ENCODE assay signal across 22 cellular contexts in the genomic region with DNA sequence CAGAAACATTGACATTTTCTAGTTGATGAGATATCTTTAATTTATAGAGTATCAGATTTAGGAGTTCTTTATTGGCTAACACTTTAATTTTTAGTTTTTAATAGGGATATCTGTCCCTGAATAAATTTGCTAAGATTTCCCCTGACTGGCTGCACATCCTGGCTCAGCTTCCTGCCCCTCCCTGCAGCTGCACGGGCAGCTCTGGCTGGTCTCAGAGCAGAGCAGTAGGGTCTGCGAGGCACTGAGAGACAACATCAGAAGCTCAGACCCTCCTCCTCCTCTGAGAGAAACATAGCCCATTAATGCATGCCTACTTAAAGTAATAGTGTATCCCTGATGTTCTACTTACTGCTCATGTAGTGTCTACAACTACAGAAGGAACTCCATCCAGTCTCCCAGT.
"Had no signal": no experiment of that assay in that cellular context is flagged by ENCODE, and none has a peak within 500 bp of the region (broad histone marks: within the 10 kb centered on the region; RNA-seq: fewer than 3 reads in every experiment).

No MANE protein-coding gene starts in this region.

- H3K27me3 ChIP-seq: foreskin keratinocyte, neural progenitor cell, transverse colon had no signal

- ATAC-seq: activated CD4-positive, CD25-positive, alpha-beta regulatory T cell treated with anti-CD3 and anti-CD28 coated beads, Interleukin-2, amount 50 U/mL, for 24 hours; foreskin keratinocyte; left lobe of liver; lower lobe of right lung; mucosa of descending colon; sciatic nerve; SK-N-SH treated with all-trans-retinoic acid at 6 μM for 48 hours; stimulated activated naive B cell treated with anti-CD40 and anti-IgM and Interleukin-4, amounts not matched to agents 10 μg/mL and 1 μg/mL and 100 μg/mL, for 72 hours had no signal

- H3K4me3 Mint-ChIP-seq: brain; naive B cell; neural progenitor cell; stimulated activated naive B cell treated with anti-CD40 and anti-IgM and Interleukin-4, amounts not matched to agents 10 μg/mL and 1 μg/mL and 100 μg/mL, for 72 hours had no signal

- H3K27me3 Mint-ChIP-seq: brain; naive B cell; stimulated activated naive B cell treated with anti-CD40 and anti-IgM and Interleukin-4, amounts not matched to agents 10 μg/mL and 1 μg/mL and 100 μg/mL, for 72 hours had no signal

- H3K36me3 ChIP-seq: lower lobe of right lung, neural progenitor cell, transverse colon had no signal

- H3K9me3 Mint-ChIP-seq: neural progenitor cell had no signal

- H3K27ac ChIP-seq: foreskin keratinocyte, lower lobe of right lung, neural progenitor cell, transverse colon had no signal

- H3K36me3 Mint-ChIP-seq: brain; neural progenitor cell; stimulated activated naive B cell treated with anti-CD40 and anti-IgM and Interleukin-4, amounts not matched to agents 10 μg/mL and 1 μg/mL and 100 μg/mL, for 72 hours had no signal

- DNase-seq: activated CD4-positive, alpha-beta T cell treated with anti-CD3 and anti-CD28 coated beads, Interleukin-2, amount 50 U/mL, for 1 hour; aorta; caudate nucleus; dermis blood vessel endothelial cell; effector CD8-positive, alpha-beta T cell; foreskin keratinocyte; lower lobe of right lung; mesendoderm; mucosa of descending colon; naive B cell; small intestine; stimulated activated CD8-positive, alpha-beta memory T cell treated with anti-CD3 and anti-CD28 coated beads, Interleukin-4, amount 100 ng/mL, for 48 hours; stimulated activated naive B cell treated with anti-CD40 and anti-IgM and Interleukin-4, amounts not matched to agents 10 μg/mL and 1 μg/mL and 100 μg/mL, for 72 hours; T-helper 1 cell; T1000; transverse colon had no signal

- H3K4me1 ChIP-seq: foreskin keratinocyte, lower lobe of right lung, neural progenitor cell, transverse colon had no signal

- H2AFZ ChIP-seq: neural progenitor cell had no signal

- H3K4me3 ChIP-seq: lower lobe of right lung, mucosa of descending colon, neural progenitor cell, transverse colon had no signal

- H3K4me1 Mint-ChIP-seq: naive B cell; neural progenitor cell; stimulated activated naive B cell treated with anti-CD40 and anti-IgM and Interleukin-4, amounts not matched to agents 10 μg/mL and 1 μg/mL and 100 μg/mL, for 72 hours had no signal

- H3K27ac Mint-ChIP-seq: brain; naive B cell; neural progenitor cell; stimulated activated naive B cell treated with anti-CD40 and anti-IgM and Interleukin-4, amounts not matched to agents 10 μg/mL and 1 μg/mL and 100 μg/mL, for 72 hours had no signal

- H3K4me2 ChIP-seq: neural progenitor cell had no signal

- H3K9me3 ChIP-seq: lower lobe of right lung, mucosa of descending colon, transverse colon had no signal
